Comparison of ENCODE assay signal across 37 cellular contexts in genomic region chr2:199624958-199625357, GRCh38.
DNase-seq lines count a peak whose midpoint lies in the region; ATAC-seq, FAIRE-seq and TF ChIP-seq lines count a peak whose summit lies in the region.
"Had no signal": no experiment of that assay in that cellular context is flagged by ENCODE, and none has a peak within 500 bp of the region (broad histone marks: within the 10 kb centered on the region; RNA-seq: fewer than 3 reads in every experiment).

No MANE protein-coding gene starts in this region.

- H3K4me3 ChIP-seq in bronchial epithelial cell (ENCODE audit: low read depth, low read length): no peak overlapping the region
- H3K4me3 ChIP-seq in lower lobe of right lung: no peak overlapping the region
- H3K4me3 ChIP-seq in neural progenitor cell: no peak overlapping the region
- H3K4me3 ChIP-seq: gastroesophageal sphincter, HAP-1, Peyer's patch, stomach, thyroid gland had no signal

- no peaks in the 10 kb centered on the region for H3F3A ChIP-seq in neural progenitor cell (ENCODE audit: low read depth)

- H3K36me3 ChIP-seq in bronchial epithelial cell (ENCODE audit: control insufficient read depth, insufficient read depth, low read length) (no peaks in the 10 kb centered on the region), lower lobe of right lung (no peaks in the 10 kb centered on the region), neural progenitor cell (no peaks in the 10 kb centered on the region)
- H3K36me3 ChIP-seq: gastroesophageal sphincter, HAP-1, neutrophil, Peyer's patch, stomach, thyroid gland had no signal

- H4K20me1 ChIP-seq in neural progenitor cell (ENCODE audit: low read depth): no peaks in the 10 kb centered on the region

- H3K4me3 Mint-ChIP-seq in neural progenitor cell: no peak overlapping the region
- H3K4me3 Mint-ChIP-seq: activated CD4-positive, alpha-beta T cell treated with anti-CD3 and anti-CD28 coated beads, Interleukin-2, amount 10 ng/mL, durations not matched to agents 24 days and 14 days; activated naive CD8-positive, alpha-beta T cell treated with anti-CD3 and anti-CD28 coated beads for 36 hours; CD14-positive monocyte; naive B cell had no signal

- peak; percentile 96 to 97 for ATAC-seq in lower lobe of right lung
- ATAC-seq: gastroesophageal sphincter, left ventricle myocardium superior, sciatic nerve had no signal

- DNase-seq in SIG-M5 treated with dmso at 0.1 percent for 504 hours (lab: John Stamatoyannopoulos, UW; ENCODE audit: unreplicated experiment) (peak; percentile 31), SIG-M5 (lab: John Stamatoyannopoulos, UW) (no peak), bronchial epithelial cell (ENCODE audit: low read depth) (peak; percentile 12), lower lobe of right lung (no peak), dermis blood vessel endothelial cell (no peak), NCI-H187 treated with DMSO at 0.1 percent for 48 hours (lab: John Stamatoyannopoulos, UW) (no peak), neural progenitor cell (ENCODE audit: low spot score) (no peak), germinal center (ENCODE audit: low spot score) (no peak)
- DNase-seq: activated CD4-positive, alpha-beta T cell treated with anti-CD3 and anti-CD28 coated beads, Interleukin-2, amount 10 ng/mL, durations not matched to agents 24 days and 14 days; activated effector memory CD4-positive, alpha-beta T cell treated with Interleukin-2 at 50 U/mL for 16 hours; activated naive CD8-positive, alpha-beta T cell treated with anti-CD3 and anti-CD28 coated beads for 36 hours; anterior cingulate cortex; hypothalamus; left ventricle myocardium superior; midbrain; naive B cell; NCI-H1417 treated with DMSO at 0.1 percent for 48 hours; NCI-H2107; NCI-H446 treated with DMSO at 0.1 percent for 48 hours; NCI-H774; Peyer's patch; SHP77 treated with DMSO at 0.1 percent for 48 hours; stimulated activated CD4-positive, alpha-beta T cell treated with anti-CD3 and anti-CD28 coated beads, Interleukin-12 subunit alpha, Interleukin-12 subunit beta, amount 100 ng/mL, for 4 hours; stimulated activated CD4-positive, alpha-beta T cell treated with anti-CD3 and anti-CD28 coated beads, Interleukin-2, amount 100 ng/mL, for 48 hours; stomach; T1000 had no signal

- H3K27me3 Mint-ChIP-seq in neural progenitor cell (ENCODE audit: insufficient read depth, low read depth): no peaks in the 10 kb centered on the region

- peaks cover 8% of the 10 kb centered on the region for H3K4me1 Mint-ChIP-seq in neural progenitor cell
- H3K4me1 Mint-ChIP-seq: activated CD4-positive, alpha-beta T cell treated with anti-CD3 and anti-CD28 coated beads, Interleukin-2, amount 10 ng/mL, durations not matched to agents 24 days and 14 days; activated naive CD8-positive, alpha-beta T cell treated with anti-CD3 and anti-CD28 coated beads for 36 hours; CD14-positive monocyte; naive B cell had no signal

- no peak overlapping the region for H3K27ac ChIP-seq in lower lobe of right lung
- no peak overlapping the region for H3K27ac ChIP-seq in neural progenitor cell
- H3K27ac ChIP-seq: gastroesophageal sphincter, HL-60, KMS-11, neutrophil, Peyer's patch, stomach, thyroid gland had no signal

- no peaks in the 10 kb centered on the region for H3K9me3 Mint-ChIP-seq in neural progenitor cell
- H3K9me3 Mint-ChIP-seq: activated CD4-positive, alpha-beta T cell treated with anti-CD3 and anti-CD28 coated beads, Interleukin-2, amount 10 ng/mL, durations not matched to agents 24 days and 14 days; activated naive CD8-positive, alpha-beta T cell treated with anti-CD3 and anti-CD28 coated beads for 36 hours; naive B cell had no signal

- no peaks in the 10 kb centered on the region for H3K79me2 ChIP-seq in neural progenitor cell (ENCODE audit: low read depth)

- H2AFZ ChIP-seq in neural progenitor cell (replicated peaks): no peak overlapping the region

- H3K4me1 ChIP-seq in lower lobe of right lung: no peaks in the 10 kb centered on the region
- no peaks in the 10 kb centered on the region for H3K4me1 ChIP-seq in neural progenitor cell
- H3K4me1 ChIP-seq: gastroesophageal sphincter, HAP-1, Peyer's patch, stomach, thyroid gland had no signal

- TF ChIP-seq CTCF in bronchial epithelial cell (IDR thresholded peaks at IDR 0.05; ENCODE audit: insufficient read depth, low read length, severe bottlenecking): no peak
- no peak for TF ChIP-seq CTCF in lower lobe of right lung (IDR thresholded peaks at IDR 0.05)
- TF ChIP-seq CTCF in neural progenitor cell (IDR thresholded peaks at IDR 0.05): no peak

- peak; percentile 32 for FAIRE-seq in bronchial epithelial cell (lab: Jason Lieb, UNC)
- FAIRE-seq: A204.1, endothelial cell of umbilical vein, islet of Langerhans had no signal

- intact Hi-C loops in lower lobe of right lung (cut with DNase I): no loop called here

- H3K9me3 ChIP-seq in lower lobe of right lung: no peaks in the 10 kb centered on the region
- no peaks in the 10 kb centered on the region for H3K9me3 ChIP-seq in neural progenitor cell (ENCODE audit: low read depth)
- H3K9me3 ChIP-seq: gastroesophageal sphincter, HAP-1, neutrophil, Peyer's patch, stomach, thyroid gland had no signal

- H3K27me3 ChIP-seq in bronchial epithelial cell (ENCODE audit: control insufficient read depth, insufficient read depth, low read length) (no peaks in the 10 kb centered on the region), lower lobe of right lung (ENCODE audit: low read depth) (peaks cover 8% of the 10 kb centered on the region), neural progenitor cell (no peaks in the 10 kb centered on the region)
- H3K27me3 ChIP-seq: gastroesophageal sphincter, neutrophil, Peyer's patch, stomach, thyroid gland had no signal

- no peak overlapping the region for H3K27ac Mint-ChIP-seq in neural progenitor cell
- H3K27ac Mint-ChIP-seq: activated CD4-positive, alpha-beta T cell treated with anti-CD3 and anti-CD28 coated beads, Interleukin-2, amount 10 ng/mL, durations not matched to agents 24 days and 14 days; activated naive CD8-positive, alpha-beta T cell treated with anti-CD3 and anti-CD28 coated beads for 36 hours; CD14-positive monocyte; naive B cell had no signal

- no peak overlapping the region for H3K9ac ChIP-seq in neural progenitor cell
- H3K9ac ChIP-seq: KMS-11 had no signal

- no peak overlapping the region for H3K4me2 ChIP-seq in neural progenitor cell
- H3K4me2 ChIP-seq: KMS-11 had no signal

- H3K36me3 Mint-ChIP-seq in neural progenitor cell: no peaks in the 10 kb centered on the region
- H3K36me3 Mint-ChIP-seq: activated naive CD8-positive, alpha-beta T cell treated with anti-CD3 and anti-CD28 coated beads for 36 hours; CD14-positive monocyte; naive B cell had no signal

Comparison
In these comparisons a context has a peak if more than half of its experiments do, and no peak if none do; other contexts are left out.
1. DNase-seq: peak in SIG-M5 treated with dmso at 0.1 percent for 504 hours (single experiment) and bronchial epithelial cell (single experiment); none in SIG-M5 (single experiment), lower lobe of right lung (single experiment), dermis blood vessel endothelial cell (single experiment), NCI-H187 treated with DMSO at 0.1 percent for 48 hours (single experiment), neural progenitor cell (single experiment) and germinal center (single experiment).